Comparison of ENCODE assay signal across 35 cellular contexts in the genomic region with DNA sequence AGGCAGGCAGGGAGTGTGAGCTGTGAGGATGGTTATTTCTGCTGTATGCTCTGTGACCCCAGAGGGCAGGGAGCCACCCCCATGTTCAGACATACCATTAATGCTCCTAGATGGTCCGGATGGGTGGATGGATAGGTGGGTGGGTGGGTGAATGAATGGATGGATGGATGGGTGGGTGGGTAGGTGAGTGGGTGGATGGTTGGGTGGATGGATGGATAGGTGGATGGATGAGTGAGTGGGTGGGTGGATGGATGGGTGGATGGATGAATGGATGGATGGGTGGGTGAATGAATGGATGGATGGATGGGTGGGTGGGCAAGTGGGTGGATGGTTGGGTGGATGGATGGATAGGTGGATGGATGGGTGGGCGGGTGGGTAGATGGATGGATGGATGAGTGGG.
"Had no signal": no experiment of that assay in that cellular context is flagged by ENCODE, and none has a peak within 500 bp of the region (broad histone marks: within the 10 kb centered on the region; RNA-seq: fewer than 3 reads in every experiment).

No MANE protein-coding gene starts in this region.

- H3K27ac ChIP-seq: KMS-11 had no signal

- DNase-seq: Karpas-422, Kasumi-1, MG63, MM.1S, MV-4-11, NCI-H1048, NCI-H1092, NCI-H1092 treated with DMSO at 0.1 percent for 48 hours, NCI-H1105, NCI-H1105 treated with DMSO at 0.1 percent for 48 hours, NCI-H1417, NCI-H1417 treated with DMSO at 0.1 percent for 48 hours, NCI-H1436, NCI-H1436 treated with DMSO at 0.1 percent for 48 hours, NCI-H146, NCI-H1694, NCI-H1694 treated with DMSO at 0.1 percent for 48 hours, NCI-H187, NCI-H187 treated with DMSO at 0.1 percent for 48 hours, NCI-H1930, NCI-H2029, NCI-H2029 treated with DMSO at 0.1 percent for 48 hours, NCI-H2081, NCI-H2081 treated with DMSO at 0.1 percent for 48 hours, NCI-H2107, NCI-H2171, NCI-H2171 treated with DMSO at 0.1 percent for 48 hours, NCI-H2227 treated with DMSO at 0.1 percent for 48 hours, NCI-H226, NCI-H345, NCI-H446, NCI-H446 treated with DMSO at 0.1 percent for 48 hours, NCI-H510A, NCI-H510A treated with DMSO at 0.1 percent for 48 hours had no signal

- H3K9ac ChIP-seq: KMS-11 had no signal

- H3K4me2 ChIP-seq: KMS-11 had no signal

- H3K36me3 ChIP-seq: MG63 had no signal

- H3K9me3 ChIP-seq: MG63 had no signal

- H3K4me3 ChIP-seq: MG63 had no signal

- H3K27me3 ChIP-seq: MG63 had no signal
